1 cellular context compared by ENCODE assay signal in the genomic region with DNA sequence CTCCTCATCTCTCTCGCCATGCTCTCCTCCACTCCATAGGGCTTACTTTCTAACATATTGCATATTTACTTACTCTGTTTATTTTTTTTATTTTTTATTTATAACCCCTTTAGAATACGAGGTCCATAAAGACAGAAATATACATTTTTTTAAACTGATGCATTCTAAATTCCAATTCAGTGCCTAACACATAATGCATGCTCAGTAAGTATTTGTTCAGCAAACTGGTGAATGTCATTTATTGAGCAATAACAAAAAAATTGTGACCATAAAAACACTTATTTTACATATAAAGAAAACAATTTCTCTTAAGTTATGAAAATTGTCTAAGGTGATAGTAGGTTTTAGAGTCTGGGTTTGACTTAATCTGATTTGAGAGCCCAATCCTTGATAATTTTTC.
TF ChIP-seq lines count a peak whose summit lies in the region.

No MANE protein-coding gene starts in this region.

TF ChIP-seq in SK-N-SH, 30 proteins besides CTCF, POLR2A, EP300 and RAD21 (continued from another document):
- TF ChIP-seq, protein P1, sequence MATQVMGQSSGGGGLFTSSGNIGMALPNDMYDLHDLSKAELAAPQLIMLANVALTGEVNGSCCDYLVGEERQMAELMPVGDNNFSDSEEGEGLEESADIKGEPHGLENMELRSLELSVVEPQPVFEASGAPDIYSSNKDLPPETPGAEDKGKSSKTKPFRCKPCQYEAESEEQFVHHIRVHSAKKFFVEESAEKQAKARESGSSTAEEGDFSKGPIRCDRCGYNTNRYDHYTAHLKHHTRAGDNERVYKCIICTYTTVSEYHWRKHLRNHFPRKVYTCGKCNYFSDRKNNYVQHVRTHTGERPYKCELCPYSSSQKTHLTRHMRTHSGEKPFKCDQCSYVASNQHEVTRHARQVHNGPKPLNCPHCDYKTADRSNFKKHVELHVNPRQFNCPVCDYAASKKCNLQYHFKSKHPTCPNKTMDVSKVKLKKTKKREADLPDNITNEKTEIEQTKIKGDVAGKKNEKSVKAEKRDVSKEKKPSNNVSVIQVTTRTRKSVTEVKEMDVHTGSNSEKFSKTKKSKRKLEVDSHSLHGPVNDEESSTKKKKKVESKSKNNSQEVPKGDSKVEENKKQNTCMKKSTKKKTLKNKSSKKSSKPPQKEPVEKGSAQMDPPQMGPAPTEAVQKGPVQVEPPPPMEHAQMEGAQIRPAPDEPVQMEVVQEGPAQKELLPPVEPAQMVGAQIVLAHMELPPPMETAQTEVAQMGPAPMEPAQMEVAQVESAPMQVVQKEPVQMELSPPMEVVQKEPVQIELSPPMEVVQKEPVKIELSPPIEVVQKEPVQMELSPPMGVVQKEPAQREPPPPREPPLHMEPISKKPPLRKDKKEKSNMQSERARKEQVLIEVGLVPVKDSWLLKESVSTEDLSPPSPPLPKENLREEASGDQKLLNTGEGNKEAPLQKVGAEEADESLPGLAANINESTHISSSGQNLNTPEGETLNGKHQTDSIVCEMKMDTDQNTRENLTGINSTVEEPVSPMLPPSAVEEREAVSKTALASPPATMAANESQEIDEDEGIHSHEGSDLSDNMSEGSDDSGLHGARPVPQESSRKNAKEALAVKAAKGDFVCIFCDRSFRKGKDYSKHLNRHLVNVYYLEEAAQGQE (IDR thresholded peaks at IDR 0.05; ENCODE audit: low read depth, low read length), result no peak
- TF ChIP-seq GATA2 (CRISPR knock-in tag; IDR thresholded peaks at IDR 0.05) (no peak), SIN3A (IDR thresholded peaks at IDR 0.05; ENCODE audit: borderline replicate concordance, low read depth, low read length) (no peak), RCOR1 (IDR thresholded peaks at IDR 0.05; ENCODE audit: low read length) (no peak), RXRA (IDR thresholded peaks at IDR 0.05; ENCODE audit: borderline replicate concordance, low read depth) (no peak), MXI1 (IDR thresholded peaks at IDR 0.05; ENCODE audit: low read depth, low read length) (no peak), TEAD4 (IDR thresholded peaks at IDR 0.05; ENCODE audit: borderline replicate concordance, insufficient read depth) (no peak), SMC3 (IDR thresholded peaks at IDR 0.05; ENCODE audit: low read depth, low read length) (no peak), RFX5 (IDR thresholded peaks at IDR 0.05; ENCODE audit: low read length) (no peak)
- TF ChIP-seq, protein P2, sequence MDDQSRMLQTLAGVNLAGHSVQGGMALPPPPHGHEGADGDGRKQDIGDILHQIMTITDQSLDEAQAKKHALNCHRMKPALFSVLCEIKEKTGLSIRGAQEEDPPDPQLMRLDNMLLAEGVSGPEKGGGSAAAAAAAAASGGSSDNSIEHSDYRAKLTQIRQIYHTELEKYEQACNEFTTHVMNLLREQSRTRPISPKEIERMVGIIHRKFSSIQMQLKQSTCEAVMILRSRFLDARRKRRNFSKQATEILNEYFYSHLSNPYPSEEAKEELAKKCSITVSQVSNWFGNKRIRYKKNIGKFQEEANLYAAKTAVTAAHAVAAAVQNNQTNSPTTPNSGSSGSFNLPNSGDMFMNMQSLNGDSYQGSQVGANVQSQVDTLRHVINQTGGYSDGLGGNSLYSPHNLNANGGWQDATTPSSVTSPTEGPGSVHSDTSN (IDR thresholded peaks at IDR 0.05), result no peak
- TF ChIP-seq, protein P3, sequence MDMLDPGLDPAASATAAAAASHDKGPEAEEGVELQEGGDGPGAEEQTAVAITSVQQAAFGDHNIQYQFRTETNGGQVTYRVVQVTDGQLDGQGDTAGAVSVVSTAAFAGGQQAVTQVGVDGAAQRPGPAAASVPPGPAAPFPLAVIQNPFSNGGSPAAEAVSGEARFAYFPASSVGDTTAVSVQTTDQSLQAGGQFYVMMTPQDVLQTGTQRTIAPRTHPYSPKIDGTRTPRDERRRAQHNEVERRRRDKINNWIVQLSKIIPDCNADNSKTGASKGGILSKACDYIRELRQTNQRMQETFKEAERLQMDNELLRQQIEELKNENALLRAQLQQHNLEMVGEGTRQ (IDR thresholded peaks at IDR 0.05; ENCODE audit: borderline replicate concordance, low read depth, low read length), result no peak
- TF ChIP-seq, protein P4, sequence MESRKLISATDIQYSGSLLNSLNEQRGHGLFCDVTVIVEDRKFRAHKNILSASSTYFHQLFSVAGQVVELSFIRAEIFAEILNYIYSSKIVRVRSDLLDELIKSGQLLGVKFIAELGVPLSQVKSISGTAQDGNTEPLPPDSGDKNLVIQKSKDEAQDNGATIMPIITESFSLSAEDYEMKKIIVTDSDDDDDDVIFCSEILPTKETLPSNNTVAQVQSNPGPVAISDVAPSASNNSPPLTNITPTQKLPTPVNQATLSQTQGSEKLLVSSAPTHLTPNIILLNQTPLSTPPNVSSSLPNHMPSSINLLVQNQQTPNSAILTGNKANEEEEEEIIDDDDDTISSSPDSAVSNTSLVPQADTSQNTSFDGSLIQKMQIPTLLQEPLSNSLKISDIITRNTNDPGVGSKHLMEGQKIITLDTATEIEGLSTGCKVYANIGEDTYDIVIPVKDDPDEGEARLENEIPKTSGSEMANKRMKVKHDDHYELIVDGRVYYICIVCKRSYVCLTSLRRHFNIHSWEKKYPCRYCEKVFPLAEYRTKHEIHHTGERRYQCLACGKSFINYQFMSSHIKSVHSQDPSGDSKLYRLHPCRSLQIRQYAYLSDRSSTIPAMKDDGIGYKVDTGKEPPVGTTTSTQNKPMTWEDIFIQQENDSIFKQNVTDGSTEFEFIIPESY (IDR thresholded peaks at IDR 0.05; ENCODE audit: borderline replicate concordance, low read depth), result no peak
